Comparison of ENCODE assay signal across 8 cellular contexts in the genomic region with DNA sequence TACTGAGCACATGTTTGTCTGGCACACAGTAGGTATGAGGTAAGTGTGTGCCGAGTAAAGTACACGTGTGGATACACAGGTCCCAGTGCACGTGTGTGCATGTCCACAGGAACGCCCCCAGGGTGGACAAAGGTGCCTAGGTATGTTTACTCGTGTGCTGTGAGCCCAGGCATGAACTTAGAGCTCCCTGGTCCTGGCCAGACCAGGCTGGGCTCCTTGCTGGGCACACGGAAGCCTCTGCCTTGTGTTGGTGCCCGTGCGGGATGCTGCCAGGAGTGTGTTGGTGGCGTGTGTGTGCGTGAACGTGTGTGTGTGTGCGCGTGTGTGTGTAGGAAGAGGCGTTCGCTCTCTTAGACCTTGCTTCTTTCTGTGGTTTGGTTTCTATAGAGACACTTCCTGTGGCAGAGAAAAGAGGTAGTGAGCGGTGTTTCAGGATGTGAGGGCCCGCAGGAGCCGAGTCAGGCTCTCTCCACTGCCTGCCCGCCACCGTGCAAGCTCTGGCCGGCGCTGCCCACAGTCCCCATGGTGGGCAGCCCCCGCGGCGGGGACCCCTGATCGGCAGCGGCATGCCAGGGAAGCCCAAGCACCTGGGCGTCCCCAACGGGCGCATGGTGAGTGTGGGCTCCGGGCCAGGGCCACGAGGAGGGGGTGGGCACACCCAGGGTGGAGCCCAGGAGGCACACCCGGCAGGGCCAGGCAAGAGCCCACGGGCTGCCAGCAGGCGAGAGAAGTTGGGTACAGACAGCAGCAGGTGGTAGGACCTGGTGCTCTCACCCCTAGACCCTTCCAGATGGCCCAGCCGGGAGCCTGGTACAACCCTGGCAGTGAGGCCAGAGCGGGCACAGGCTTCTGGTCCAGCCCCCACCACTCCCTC. TPM values are rescaled to one million over a fixed set of nuclear protein-coding genes. Genes with fewer than 3 reads are reported as not detected.
DNase-seq lines count a peak whose midpoint lies in the region; ATAC-seq, FAIRE-seq and TF ChIP-seq lines count a peak whose summit lies in the region.

A gene with protein sequence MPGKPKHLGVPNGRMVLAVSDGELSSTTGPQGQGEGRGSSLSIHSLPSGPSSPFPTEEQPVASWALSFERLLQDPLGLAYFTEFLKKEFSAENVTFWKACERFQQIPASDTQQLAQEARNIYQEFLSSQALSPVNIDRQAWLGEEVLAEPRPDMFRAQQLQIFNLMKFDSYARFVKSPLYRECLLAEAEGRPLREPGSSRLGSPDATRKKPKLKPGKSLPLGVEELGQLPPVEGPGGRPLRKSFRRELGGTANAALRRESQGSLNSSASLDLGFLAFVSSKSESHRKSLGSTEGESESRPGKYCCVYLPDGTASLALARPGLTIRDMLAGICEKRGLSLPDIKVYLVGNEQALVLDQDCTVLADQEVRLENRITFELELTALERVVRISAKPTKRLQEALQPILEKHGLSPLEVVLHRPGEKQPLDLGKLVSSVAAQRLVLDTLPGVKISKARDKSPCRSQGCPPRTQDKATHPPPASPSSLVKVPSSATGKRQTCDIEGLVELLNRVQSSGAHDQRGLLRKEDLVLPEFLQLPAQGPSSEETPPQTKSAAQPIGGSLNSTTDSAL (plus strand): TSS at position 466 of the 874 bp plus-strand sequence. CDS start 101 bp downstream, at position 567.

- peak within 1 kb of the TSS; percentile 93 for H3K4me3 Mint-ChIP-seq in activated naive CD4-positive, alpha-beta T cell treated with anti-CD3 and anti-CD28 coated beads, Interleukin-2, amount 10 ng/mL, durations not matched to agents 7 days and 5 days

- H3K27me3 ChIP-seq in HL-60 (ENCODE audit: insufficient read depth, poor library complexity, severe bottlenecking) = no peaks in the 10 kb centered on the region
- no peaks in the 10 kb centered on the region for H3K27me3 ChIP-seq in right cardiac atrium (ENCODE audit: control insufficient read depth, insufficient read depth)

- H3K4me3 ChIP-seq in HL-60 (replicated peaks; ENCODE audit: insufficient read depth, low read length) = peak within 1 kb of the TSS; percentile 72
- H3K4me3 ChIP-seq in right cardiac atrium (ENCODE audit: low read length) = no peak within 1 kb of the TSS

- peak within 1 kb of the TSS; percentile 75 for H3K27ac Mint-ChIP-seq in activated naive CD4-positive, alpha-beta T cell treated with anti-CD3 and anti-CD28 coated beads, Interleukin-2, amount 10 ng/mL, durations not matched to agents 7 days and 5 days

- ATAC-seq in GM21360 (IDR thresholded peaks at IDR 0.05; ENCODE audit: unreplicated experiment) (peak; percentile 69), SK-N-SH treated with all-trans-retinoic acid at 6 μM for 48 hours (peak; percentile 75), right cardiac atrium (peak; percentile 42 to 50)

- peaks cover 11% of the 10 kb centered on the region for H3K9me3 Mint-ChIP-seq in activated naive CD4-positive, alpha-beta T cell treated with anti-CD3 and anti-CD28 coated beads, Interleukin-2, amount 10 ng/mL, durations not matched to agents 7 days and 5 days

- TF ChIP-seq CTCF in HL-60 (IDR thresholded peaks at IDR 0.05; ENCODE audit: insufficient read depth, low read length) = no peak
- no peak for TF ChIP-seq CTCF in D721Med (IDR thresholded peaks at IDR 0.05; ENCODE audit: insufficient read depth, missing control alignments)

- H3K27ac ChIP-seq in HL-60 (replicated peaks) (peak within 1 kb of the TSS; percentile 96), right cardiac atrium (ENCODE audit: low read length) (no peak within 1 kb of the TSS)

- CTCF ChIA-PET in activated naive CD4-positive, alpha-beta T cell treated with anti-CD3 and anti-CD28 coated beads, Interleukin-2, amount 10 ng/mL, durations not matched to agents 7 days and 5 days (lab: Charles Lee) = interaction anchor here (2.3 to 8.1 kb wide), 4 partner anchors 12 to 47 kb away, joined by 10 to 75 read pairs (median 14); no protein-coding TSS in a partner anchor

- H3K36me3 Mint-ChIP-seq in activated naive CD4-positive, alpha-beta T cell treated with anti-CD3 and anti-CD28 coated beads, Interleukin-2, amount 10 ng/mL, durations not matched to agents 7 days and 5 days = peaks cover 39% of the 10 kb centered on the region

- no peaks in the 10 kb centered on the region for H3K9me3 ChIP-seq in right cardiac atrium (ENCODE audit: control insufficient read depth, low read length)

- intact Hi-C loops in right cardiac atrium (cut with DNase I) = no loop called here

- no peak for FAIRE-seq in D721Med (lab: Jason Lieb, UNC)

- peak; percentile 58 for DNase-seq in DMS53 treated with DMSO at 0.1 percent for 48 hours (lab: John Stamatoyannopoulos, UW; ENCODE audit: unreplicated experiment)
- DNase-seq in HL-60 (ENCODE audit: low read depth in 1 of 2, low spot score in 1 of 2) = peak; percentile 87 to 93
- peak; percentile 82 for DNase-seq in activated naive CD4-positive, alpha-beta T cell treated with anti-CD3 and anti-CD28 coated beads, Interleukin-2, amount 10 ng/mL, durations not matched to agents 7 days and 5 days
- peak in 2 of 3 donors; percentile 66 to 79 for DNase-seq in right cardiac atrium
- DNase-seq in stimulated activated CD4-positive, alpha-beta T cell treated with anti-CD3 and anti-CD28 coated beads, Interleukin-2, amount 100 ng/mL, for 24 hours = peak; percentile 59 to 72
- DNase-seq in D721Med (ENCODE audit: insufficient read length, low spot score) = no peak

- no peaks in the 10 kb centered on the region for H3K4me1 ChIP-seq in right cardiac atrium (ENCODE audit: control insufficient read depth, insufficient read depth, low read length)

- H3K4me1 Mint-ChIP-seq in activated naive CD4-positive, alpha-beta T cell treated with anti-CD3 and anti-CD28 coated beads, Interleukin-2, amount 10 ng/mL, durations not matched to agents 7 days and 5 days = peaks cover 83% of the 10 kb centered on the region

- 49% methylated on average over 37 of the region's 37 CpGs for WGBS in right cardiac atrium

- no peaks in the 10 kb centered on the region for H3K27me3 Mint-ChIP-seq in activated naive CD4-positive, alpha-beta T cell treated with anti-CD3 and anti-CD28 coated beads, Interleukin-2, amount 10 ng/mL, durations not matched to agents 7 days and 5 days

TF ChIP-seq in SK-N-SH treated with all-trans-retinoic acid at 6 μM for 48 hours, 23 proteins besides CTCF, POLR2A, EP300 and RAD21:
- TF ChIP-seq ZNF70 (CRISPR knock-in tag; IDR thresholded peaks at IDR 0.05) = no peak
- no peak for TF ChIP-seq TCF4 (CRISPR knock-in tag; IDR thresholded peaks at IDR 0.05; ENCODE audit: borderline replicate concordance)
- no peak for TF ChIP-seq BACH2 (CRISPR knock-in tag; IDR thresholded peaks at IDR 0.05; ENCODE audit: borderline replicate concordance)
- no peak for TF ChIP-seq ZFP30 (CRISPR knock-in tag; IDR thresholded peaks at IDR 0.05)
- no peak for TF ChIP-seq ARNTL (CRISPR knock-in tag; IDR thresholded peaks at IDR 0.05; ENCODE audit: borderline replicate concordance, low read depth)
- no peak for TF ChIP-seq OSR1 (CRISPR knock-in tag; IDR thresholded peaks at IDR 0.05)
- no peak for TF ChIP-seq ZC3H10 (CRISPR knock-in tag; IDR thresholded peaks at IDR 0.05)
- TF ChIP-seq, protein P1, sequence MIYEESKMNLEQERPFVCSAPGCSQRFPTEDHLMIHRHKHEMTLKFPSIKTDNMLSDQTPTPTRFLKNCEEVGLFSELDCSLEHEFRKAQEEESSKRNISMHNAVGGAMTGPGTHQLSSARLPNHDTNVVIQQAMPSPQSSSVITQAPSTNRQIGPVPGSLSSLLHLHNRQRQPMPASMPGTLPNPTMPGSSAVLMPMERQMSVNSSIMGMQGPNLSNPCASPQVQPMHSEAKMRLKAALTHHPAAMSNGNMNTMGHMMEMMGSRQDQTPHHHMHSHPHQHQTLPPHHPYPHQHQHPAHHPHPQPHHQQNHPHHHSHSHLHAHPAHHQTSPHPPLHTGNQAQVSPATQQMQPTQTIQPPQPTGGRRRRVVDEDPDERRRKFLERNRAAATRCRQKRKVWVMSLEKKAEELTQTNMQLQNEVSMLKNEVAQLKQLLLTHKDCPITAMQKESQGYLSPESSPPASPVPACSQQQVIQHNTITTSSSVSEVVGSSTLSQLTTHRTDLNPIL (CRISPR knock-in tag; IDR thresholded peaks at IDR 0.05; ENCODE audit: low read depth) = no peak
- TF ChIP-seq SNAI2 (CRISPR knock-in tag; IDR thresholded peaks at IDR 0.05) = no peak
- no peak for TF ChIP-seq TOX (CRISPR knock-in tag; IDR thresholded peaks at IDR 0.05; ENCODE audit: borderline replicate concordance)
- TF ChIP-seq PPARA (CRISPR knock-in tag; IDR thresholded peaks at IDR 0.05; ENCODE audit: borderline replicate concordance) = no peak
TF ChIP-seq in SK-N-SH treated with all-trans-retinoic acid at 6 μM for 48 hours: peak in this region for 0.

RNA-seq across cellular contexts. Expression of the gene that starts here (rescaled TPM):
- 1 to 10 TPM; 3.8 to 5.1 (median 4.2) TPM for total RNA-seq in right cardiac atrium
- 4.6 TPM for polyA plus RNA-seq in right cardiac atrium
